1 cellular context compared by ENCODE assay signal in the genomic region with DNA sequence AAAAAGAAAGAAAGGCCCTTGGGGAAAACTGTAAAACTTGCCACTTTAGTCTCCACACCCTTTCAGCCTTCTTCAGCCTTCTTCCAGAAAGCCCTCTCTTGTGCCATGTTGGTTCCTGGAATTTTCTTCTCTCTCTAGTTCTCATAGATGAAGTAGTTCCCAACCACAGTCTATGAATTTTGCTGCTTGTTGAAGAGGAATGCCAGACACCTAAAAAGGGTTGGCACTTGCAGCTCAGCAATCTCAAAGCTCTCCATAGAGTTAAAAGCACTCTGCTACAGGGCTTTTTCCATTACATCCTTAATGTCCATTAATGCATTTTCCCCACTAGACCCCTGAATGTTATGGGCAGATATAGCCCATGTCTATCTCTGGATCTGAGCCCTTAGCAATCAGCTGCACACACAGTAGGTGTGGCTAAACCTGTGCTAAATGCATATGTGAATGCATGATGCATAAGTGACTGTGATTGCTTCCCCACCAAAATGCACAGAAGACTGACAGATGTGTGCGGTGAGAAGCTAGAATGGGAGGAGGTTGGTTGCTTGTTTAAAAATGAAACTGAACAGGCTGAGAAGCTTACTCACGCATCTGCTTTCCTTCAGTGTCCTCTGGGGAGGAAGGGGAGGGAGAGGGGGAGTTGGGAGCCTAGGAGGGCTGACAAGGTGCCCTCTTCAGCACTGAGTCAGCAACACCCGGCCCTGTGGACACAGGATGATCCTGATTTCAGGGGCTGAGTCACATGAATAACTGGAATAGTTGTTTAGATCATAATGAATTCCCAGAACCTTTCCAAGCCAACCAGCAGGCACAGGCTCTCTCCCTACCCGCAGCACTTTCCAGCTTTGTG.
A peak's percentile ranks its signal among the peaks of the same experiment; 100 is the strongest.
TF ChIP-seq lines count a peak whose summit lies in the region.

No MANE protein-coding gene starts in this region.

TF ChIP-seq in IMR-90, 13 proteins besides CTCF, POLR2A, EP300 and RAD21 (continued from another document):
- peak; percentile 79 for TF ChIP-seq MAFK (IDR thresholded peaks at IDR 0.05; ENCODE audit: low read depth, low read length)
- peak; percentile 95 for TF ChIP-seq MAZ (IDR thresholded peaks at IDR 0.05; ENCODE audit: borderline replicate concordance, low read depth, low read length)
- TF ChIP-seq CEBPB (IDR thresholded peaks at IDR 0.05; ENCODE audit: low read depth, low read length): no peak; the same call in 1 of the 2 replicates
- TF ChIP-seq CHD1 (IDR thresholded peaks at IDR 0.05; ENCODE audit: low read depth, low read length): no peak
- TF ChIP-seq USF2 (IDR thresholded peaks at IDR 0.05; ENCODE audit: low read depth, low read length): no peak
